In genomic region chr22:41683616-41684015, GRCh38 we compare ENCODE assay signal across 1 cellular context.
TF ChIP-seq lines count a peak whose summit lies in the region.

No MANE protein-coding gene starts in this region.

TF ChIP-seq in GM12878, 131 proteins besides CTCF, POLR2A, EP300 and RAD21:
- TF ChIP-seq HSF1 (IDR thresholded peaks at IDR 0.05; ENCODE audit: low read depth, low read length) (no peak), CREM (IDR thresholded peaks at IDR 0.05; ENCODE audit: low read depth) (no peak), EZH2 (IDR thresholded peaks at IDR 0.05; ENCODE audit: borderline replicate concordance, control insufficient read depth, low read depth, low read length) (no peak), ELK1 (IDR thresholded peaks at IDR 0.05; ENCODE audit: low read depth, low read length) (no peak), YY1 (IDR thresholded peaks at IDR 0.05; ENCODE audit: low read depth, low read length) (no peak), KAT2A (conservative IDR thresholded peaks at IDR 0.05; ENCODE audit: control insufficient read depth, low read depth, low read length) (no peak), PAX8 (IDR thresholded peaks at IDR 0.05) (no peak), MLLT1 (IDR thresholded peaks at IDR 0.05) (no peak), FOXM1 (IDR thresholded peaks at IDR 0.05; ENCODE audit: low read depth, low read length) (no peak), TARDBP (IDR thresholded peaks at IDR 0.05; ENCODE audit: borderline replicate concordance) (no peak), STAT3 (IDR thresholded peaks at IDR 0.05; ENCODE audit: low read depth, low read length) (no peak), PBX3 (IDR thresholded peaks at IDR 0.05; ENCODE audit: insufficient replicate concordance, low read depth, low read length) (no peak)
